Comparison of ENCODE assay signal across 8 cellular contexts in genomic region chr4:108173599-108174057, GRCh38. TPM values are rescaled to one million over a fixed set of nuclear protein-coding genes. Genes with fewer than 3 reads are reported as not detected.
DNase-seq lines count a peak whose midpoint lies in the region; ATAC-seq and TF ChIP-seq lines count a peak whose summit lies in the region.
"Had no signal": no experiment of that assay in that cellular context is flagged by ENCODE, and none has a peak within 500 bp of the region (broad histone marks: within the 10 kb centered on the region; RNA-seq: fewer than 3 reads in every experiment).

No MANE protein-coding gene starts in this region.

- no peaks in the 10 kb centered on the region for H3K36me3 Mint-ChIP-seq in stimulated activated memory B cell treated with anti-CD40 and anti-IgM and Interleukin-4, amounts not matched to agents 10 μg/mL and 1 μg/mL and 100 μg/mL, for 72 hours

- H3K79me2 ChIP-seq in hepatocyte = no peaks in the 10 kb centered on the region

- H3K9me2 ChIP-seq in hepatocyte (replicated peaks; ENCODE audit: insufficient read depth) = no peaks in the 10 kb centered on the region

- WGBS in hepatocyte (ENCODE audit: low lambda C conversion rate, missing lambda C conversion rate) = 65% methylated on average over 11 of the region's 11 CpGs

- H2AFZ ChIP-seq in hepatocyte = peak overlapping the region; percentile 96

- peak overlapping the region; percentile 49; the same call in 1 of the 2 replicates for H3K4me3 ChIP-seq in H7 (ENCODE audit: insufficient read depth, low read depth, low read length)
- peak overlapping the region; percentile 64 for H3K4me3 ChIP-seq in WI38 (ENCODE audit: low read depth, low read length)
- peak overlapping the region; percentile 69 for H3K4me3 ChIP-seq in hepatocyte

- H4K20me1 ChIP-seq in hepatocyte (ENCODE audit: insufficient read depth, poor library complexity, severe bottlenecking) = no peaks in the 10 kb centered on the region

- peak overlapping the region; percentile 77 for H3K27ac ChIP-seq in hepatocyte

- H3K4me3 Mint-ChIP-seq in stimulated activated memory B cell treated with anti-CD40 and anti-IgM and Interleukin-4, amounts not matched to agents 10 μg/mL and 1 μg/mL and 100 μg/mL, for 72 hours = peak overlapping the region; percentile 71

- H3K27me3 ChIP-seq in H7 (ENCODE audit: control insufficient read depth, insufficient read depth, low read length) = peaks cover 73% of the 10 kb centered on the region
- H3K27me3 ChIP-seq in hepatocyte = peaks cover 39% of the 10 kb centered on the region

- TF ChIP-seq CTCF in WI38 (IDR thresholded peaks at IDR 0.05; ENCODE audit: low read depth, low read length) (no peak), hepatocyte (IDR thresholded peaks at IDR 0.05; ENCODE audit: poor library complexity) (no peak)

- H3K27me3 Mint-ChIP-seq in stimulated activated memory B cell treated with anti-CD40 and anti-IgM and Interleukin-4, amounts not matched to agents 10 μg/mL and 1 μg/mL and 100 μg/mL, for 72 hours = peaks cover 72% of the 10 kb centered on the region

- peak overlapping the region; percentile 97 for H3K4me2 ChIP-seq in hepatocyte

- H3K4me1 Mint-ChIP-seq in stimulated activated memory B cell treated with anti-CD40 and anti-IgM and Interleukin-4, amounts not matched to agents 10 μg/mL and 1 μg/mL and 100 μg/mL, for 72 hours = peaks cover 32% of the 10 kb centered on the region

- no peaks in the 10 kb centered on the region for H3K36me3 ChIP-seq in H7 (replicated peaks; ENCODE audit: control insufficient read depth, insufficient read depth, low read length)
- H3K36me3 ChIP-seq in hepatocyte (replicated peaks; ENCODE audit: insufficient read depth, low read depth) = no peaks in the 10 kb centered on the region

- H3K9me3 ChIP-seq in hepatocyte (ENCODE audit: low read depth) = no peaks in the 10 kb centered on the region

- no peaks in the 10 kb centered on the region for H3K9me3 Mint-ChIP-seq in stimulated activated memory B cell treated with anti-CD40 and anti-IgM and Interleukin-4, amounts not matched to agents 10 μg/mL and 1 μg/mL and 100 μg/mL, for 72 hours

- peaks cover 7% of the 10 kb centered on the region for H3K4me1 ChIP-seq in hepatocyte (ENCODE audit: insufficient read depth)

- H3K27ac Mint-ChIP-seq in stimulated activated memory B cell treated with anti-CD40 and anti-IgM and Interleukin-4, amounts not matched to agents 10 μg/mL and 1 μg/mL and 100 μg/mL, for 72 hours = no peak overlapping the region

- DNase-seq in H7 (no peak), hepatocyte (ENCODE audit: low spot score) (no peak), NCI-H2171 (lab: John Stamatoyannopoulos, UW) (no peak), LoVo (ENCODE audit: low spot score) (no peak)

- no peak for ATAC-seq in stimulated activated memory B cell treated with anti-CD40 and anti-IgM and Interleukin-4, amounts not matched to agents 10 μg/mL and 1 μg/mL and 100 μg/mL, for 72 hours
- no peak for ATAC-seq in HG03571 (IDR thresholded peaks at IDR 0.05; ENCODE audit: unreplicated experiment)

RNA-seq across cellular contexts. Expression of gene LEF1, which starts 4.9 kb away (rescaled TPM):
- 0.28 and 0.48 TPM in 2 replicates for total RNA-seq in H7 (2014; rRNA removed; shearing (Covaris generic))
- 7.5 and 8.6 TPM in 2 replicates for total RNA-seq in hepatocyte
- 7.6 and 10.4 TPM in 2 replicates for polyA plus RNA-seq in hepatocyte
- total RNA-seq: dermis microvascular lymphatic vessel endothelial cell had no signal
